9 cellular contexts compared by ENCODE assay signal in the genomic region with DNA sequence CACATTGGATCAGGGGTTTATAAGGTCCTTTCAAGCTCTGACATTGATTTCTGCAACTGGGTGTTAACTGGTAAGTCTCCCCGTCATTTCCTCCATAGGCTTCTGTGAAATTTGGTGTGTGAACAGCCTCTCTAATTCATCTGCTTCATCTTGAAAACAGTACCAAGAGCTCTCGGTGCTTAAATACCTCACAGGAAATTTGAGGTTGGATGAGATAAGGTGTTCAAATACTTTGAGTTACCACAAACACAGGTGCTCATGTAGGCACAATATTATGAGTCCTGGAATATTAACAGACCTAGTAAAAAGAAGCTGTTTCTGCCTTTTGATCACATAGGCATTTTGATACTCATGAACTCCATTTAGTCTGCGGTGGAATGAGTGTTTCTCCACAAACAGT.
A peak's percentile ranks its signal among the peaks of the same experiment; 100 is the strongest.
DNase-seq lines count a peak whose midpoint lies in the region; ATAC-seq and TF ChIP-seq lines count a peak whose summit lies in the region.
"Had no signal": no experiment of that assay in that cellular context is flagged by ENCODE, and none has a peak within 500 bp of the region (broad histone marks: within the 10 kb centered on the region; RNA-seq: fewer than 3 reads in every experiment).

No MANE protein-coding gene starts in this region.

- H3K36me3 ChIP-seq in transverse colon = no peaks in the 10 kb centered on the region

- no peak overlapping the region for H3K27ac ChIP-seq in transverse colon

- no peak overlapping the region for H3K4me3 ChIP-seq in GM12865 (ENCODE audit: low read depth, low read length)
- no peak overlapping the region for H3K4me3 ChIP-seq in transverse colon

- no peak for TF ChIP-seq EP300 in transverse colon (IDR thresholded peaks at IDR 0.05; ENCODE audit: low read depth)

- peak overlapping the region; percentile 95 for H3K27ac Mint-ChIP-seq in activated naive CD8-positive, alpha-beta T cell treated with anti-CD3 and anti-CD28 coated beads for 36 hours

- DNase-seq in GM12865 (ENCODE audit: low read depth) (peak; percentile 82), NCI-H146 (lab: John Stamatoyannopoulos, UW) (no peak), NCI-H1105 treated with DMSO at 0.1 percent for 48 hours (lab: John Stamatoyannopoulos, UW) (no peak), NCI-H82 (lab: John Stamatoyannopoulos, UW) (no peak), transverse colon (no peak)
- peak; percentile 46 for DNase-seq in activated naive CD8-positive, alpha-beta T cell treated with anti-CD3 and anti-CD28 coated beads for 36 hours
- DNase-seq: NCI-H748 treated with DMSO at 0.1 percent for 48 hours had no signal

- no peak for TF ChIP-seq POLR2A in transverse colon (IDR thresholded peaks at IDR 0.05)

- H3K4me1 ChIP-seq in transverse colon = peaks cover 0 to 3% (median 0%) of the 10 kb centered on the region in 4 donors

- no peak for TF ChIP-seq CTCF in GM12865 (IDR thresholded peaks at IDR 0.05; ENCODE audit: insufficient read depth, low read depth, low read length, missing control alignments)
- no peak for TF ChIP-seq CTCF in transverse colon (IDR thresholded peaks at IDR 0.05)

- intact Hi-C loops in transverse colon (cut with DNase I; ENCODE audit: low total_unique reads) = no loop called here

- no peaks in the 10 kb centered on the region for H3K9me3 ChIP-seq in transverse colon

- H3K36me3 Mint-ChIP-seq in activated naive CD8-positive, alpha-beta T cell treated with anti-CD3 and anti-CD28 coated beads for 36 hours = peaks cover 59% of the 10 kb centered on the region

- WGBS in transverse colon (ENCODE audit: low coverage in 1 of 2), 2 donors = 51 to 89% methylated on average over 1 to 3 of the region's 3 CpGs

- peaks cover 80% of the 10 kb centered on the region for H3K4me1 Mint-ChIP-seq in activated naive CD8-positive, alpha-beta T cell treated with anti-CD3 and anti-CD28 coated beads for 36 hours

- in situ Hi-C loops in transverse colon (cut with MboI; ENCODE audit: low pct_ligation_motif_present in 1 of 4, low pct_unique_long_range_greater_than_20kb in 1 of 4, low sequenced_read_pairs in 3 of 4) = no loop called here

- H3K27me3 Mint-ChIP-seq in activated naive CD8-positive, alpha-beta T cell treated with anti-CD3 and anti-CD28 coated beads for 36 hours = no peaks in the 10 kb centered on the region

- peaks cover 45% of the 10 kb centered on the region for H3K9me3 Mint-ChIP-seq in activated naive CD8-positive, alpha-beta T cell treated with anti-CD3 and anti-CD28 coated beads for 36 hours

- peak overlapping the region; percentile 53 for H3K4me3 Mint-ChIP-seq in activated naive CD8-positive, alpha-beta T cell treated with anti-CD3 and anti-CD28 coated beads for 36 hours

- no peaks in the 10 kb centered on the region for H3K27me3 ChIP-seq in transverse colon

- ATAC-seq in GM19452 (IDR thresholded peaks at IDR 0.05; ENCODE audit: unreplicated experiment) (peak; percentile 76), HG03280 (IDR thresholded peaks at IDR 0.05; ENCODE audit: unreplicated experiment) (peak; percentile 59)

Comparison
In these comparisons a context has a peak if more than half of its experiments do, and no peak if none do; other contexts are left out.
1. DNase-seq: peak in GM12865 (single experiment) and activated naive CD8-positive, alpha-beta T cell treated with anti-CD3 and anti-CD28 coated beads for 36 hours (single experiment); none in NCI-H146 (single experiment), NCI-H1105 treated with DMSO at 0.1 percent for 48 hours (single experiment), NCI-H82 (single experiment) and transverse colon (single experiment).